ENCODE assay signal across 37 cellular contexts in the genomic region with DNA sequence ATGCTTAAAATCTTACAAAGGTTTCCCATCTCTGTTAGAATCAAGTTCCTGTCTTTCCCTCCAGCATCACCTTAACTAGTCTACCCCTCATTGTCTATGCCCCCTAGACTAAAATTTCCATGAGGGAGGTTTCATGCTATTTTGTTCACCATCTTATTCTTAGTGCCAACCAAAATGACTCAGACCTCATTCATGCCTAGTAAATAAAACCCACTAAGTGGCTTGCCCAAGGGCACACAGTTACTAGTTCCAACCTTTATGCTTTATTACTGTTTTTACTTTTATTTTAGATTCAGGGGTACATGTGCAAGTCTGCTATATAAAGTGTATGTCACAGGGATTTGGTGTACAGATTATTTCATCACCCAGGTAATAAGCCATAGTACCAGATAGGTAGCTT.
"Had no signal": no experiment of that assay in that cellular context is flagged by ENCODE, and none has a peak within 500 bp of the region (broad histone marks: within the 10 kb centered on the region; RNA-seq: fewer than 3 reads in every experiment).

No MANE protein-coding gene starts in this region.

- H3K36me3 Mint-ChIP-seq: activated CD4-positive, alpha-beta memory T cell treated with anti-CD3 and anti-CD28 coated beads for 36 hours; activated naive CD8-positive, alpha-beta T cell treated with anti-CD3 and anti-CD28 coated beads for 36 hours; T-cell had no signal

- ATAC-seq: activated CD8-positive, alpha-beta T cell treated with anti-CD3 and anti-CD28 coated beads for 36 hours; activated naive CD4-positive, alpha-beta T cell treated with anti-CD3 and anti-CD28 coated beads, Interleukin-2, amount 50 U/mL, for 72 hours; activated T-cell treated with anti-CD3 and anti-CD28 coated beads, Interleukin-2, amount 50 U/mL, for 4 hours; activated T-cell treated with anti-CD3 and anti-CD28 coated beads, Interleukin-2, amount 50 U/mL, for 72 hours; activated T-helper 17 cell treated with anti-CD3 and anti-CD28 coated beads, Interleukin-2, amount 50 U/mL, for 72 hours; body of pancreas; T-cell had no signal

- H3K4me3 ChIP-seq: adrenal gland, body of pancreas, cardiac muscle cell had no signal

- DNase-seq: activated B cell treated with CpG ODN at 0.5 μM for 24 hours; activated CD4-positive, alpha-beta memory T cell treated with anti-CD3 and anti-CD28 coated beads for 36 hours; activated CD4-positive, alpha-beta T cell treated with anti-CD3 and anti-CD28 coated beads for 4 hours; activated CD4-positive, alpha-beta T cell treated with anti-CD3 and anti-CD28 coated beads, Interleukin-2, amount 10 ng/mL, durations not matched to agents 24 days and 14 days; activated CD4-positive, alpha-beta T cell treated with anti-CD3 and anti-CD28 coated beads, Interleukin-2, amount 50 U/mL, for 1 hour; activated CD4-positive, alpha-beta T cell treated with anti-CD3 and anti-CD28 coated beads, Interleukin-2, amount 50 U/mL, for 4 hours; activated CD4-positive, CD25-positive, alpha-beta regulatory T cell treated with anti-CD3 and anti-CD28 coated beads, Interleukin-2, amount 50 U/mL, for 72 hours; activated CD8-positive, alpha-beta memory T cell treated with anti-CD3 and anti-CD28 coated beads, Interleukin-2, amount 50 U/mL, for 4 hours; activated CD8-positive, alpha-beta T cell treated with anti-CD3 and anti-CD28 coated beads for 36 hours; activated effector memory CD4-positive, alpha-beta T cell treated with anti-CD3 and anti-CD28 coated beads, Interleukin-2, amount 50 U/mL, for 16 hours; activated gamma-delta T cell treated with Interleukin-2 at 50 U/mL for 16 hours; activated naive CD4-positive, alpha-beta T cell; activated naive CD4-positive, alpha-beta T cell treated with anti-CD3 and anti-CD28 coated beads for 36 hours; activated naive CD4-positive, alpha-beta T cell treated with anti-CD3 and anti-CD28 coated beads, Interleukin-2, amount 50 U/mL, for 16 hours; activated naive CD8-positive, alpha-beta T cell treated with anti-CD3 and anti-CD28 coated beads for 36 hours; activated T-cell treated with anti-CD3 and anti-CD28 coated beads for 4 hours; activated T-cell treated with anti-CD3 and anti-CD28 coated beads, Interleukin-2, amount 50 U/mL, for 1 hour; activated T-cell treated with anti-CD3 and anti-CD28 coated beads, Interleukin-2, amount 50 U/mL, for 4 hours; activated T-cell treated with anti-CD3 and anti-CD28 coated beads, Interleukin-2, amount 50 U/mL, for 72 hours; adrenal gland; amniotic stem cell; aorta; body of pancreas; brain microvascular endothelial cell; caudate nucleus; cerebellar nuclear complex; T-cell; T-helper 2 cell; T-helper 9 cell had no signal

- H3K27ac Mint-ChIP-seq: activated B cell treated with CpG ODN at 0.5 μM for 24 hours; activated CD4-positive, alpha-beta memory T cell treated with anti-CD3 and anti-CD28 coated beads for 36 hours; activated CD4-positive, alpha-beta T cell treated with anti-CD3 and anti-CD28 coated beads, Interleukin-2, amount 10 ng/mL, durations not matched to agents 24 days and 14 days; activated CD8-positive, alpha-beta T cell treated with anti-CD3 and anti-CD28 coated beads for 36 hours; activated naive CD4-positive, alpha-beta T cell treated with anti-CD3 and anti-CD28 coated beads for 36 hours; activated naive CD4-positive, alpha-beta T cell treated with anti-CD3 and anti-CD28 coated beads, Interleukin-2, amount 50 U/mL, for 72 hours; activated naive CD8-positive, alpha-beta T cell treated with anti-CD3 and anti-CD28 coated beads for 36 hours; activated T-cell treated with anti-CD3 and anti-CD28 coated beads, Interleukin-2, amount 50 U/mL, for 72 hours; activated T-helper 1 cell treated with anti-CD3 and anti-CD28 coated beads, Interleukin-12 subunit alpha, Interleukin-12 subunit beta, Interleukin-2, Interleukin-4 antibody, amounts not matched to agents 30 ng/mL and 10 ng/mL and 1 ng/mL, durations not matched to agents 14 hours and 24 hours and 36 hours; activated T-helper 17 cell treated with anti-CD3 and anti-CD28 coated beads, Interleukin-2, amount 50 U/mL, for 72 hours; T-cell; T-helper 1 cell treated with Interleukin-12 subunit alpha and Interleukin-12 subunit beta and Interleukin-4 antibody, amounts not matched to agents 30 μg/mL and 1 μg/mL, for 36 hours; T-helper 2 cell treated with Interferon-gamma antibody and Interleukin-4, amounts not matched to agents 5 μg/mL and 100 μg/mL, for 36 hours had no signal

- H3K27me3 Mint-ChIP-seq: activated B cell treated with CpG ODN at 0.5 μM for 24 hours; activated CD4-positive, alpha-beta memory T cell treated with anti-CD3 and anti-CD28 coated beads for 36 hours; activated CD4-positive, alpha-beta T cell treated with anti-CD3 and anti-CD28 coated beads, Interleukin-2, amount 10 ng/mL, durations not matched to agents 24 days and 14 days; activated CD8-positive, alpha-beta T cell treated with anti-CD3 and anti-CD28 coated beads for 36 hours; activated naive CD8-positive, alpha-beta T cell treated with anti-CD3 and anti-CD28 coated beads for 36 hours; activated T-helper 17 cell treated with anti-CD3 and anti-CD28 coated beads, Interleukin-2, amount 50 U/mL, for 72 hours; central memory CD8-positive, alpha-beta T cell; T-cell had no signal

- H3K4me1 ChIP-seq: adrenal gland, body of pancreas had no signal

- H3K36me3 ChIP-seq: adrenal gland, brain microvascular endothelial cell, cardiac muscle cell had no signal

- H3K27me3 ChIP-seq: adrenal gland, body of pancreas, brain microvascular endothelial cell, cardiac muscle cell had no signal

- H3K9me3 ChIP-seq: adrenal gland, body of pancreas had no signal

- H3K4me3 Mint-ChIP-seq: activated B cell treated with CpG ODN at 0.5 μM for 24 hours; activated CD4-positive, alpha-beta memory T cell treated with anti-CD3 and anti-CD28 coated beads for 36 hours; activated CD4-positive, alpha-beta T cell treated with anti-CD3 and anti-CD28 coated beads, Interleukin-2, amount 10 ng/mL, durations not matched to agents 24 days and 14 days; activated CD8-positive, alpha-beta T cell treated with anti-CD3 and anti-CD28 coated beads for 36 hours; activated naive CD4-positive, alpha-beta T cell treated with anti-CD3 and anti-CD28 coated beads for 36 hours; activated naive CD8-positive, alpha-beta T cell treated with anti-CD3 and anti-CD28 coated beads for 36 hours; activated T-cell treated with anti-CD3 and anti-CD28 coated beads, Interleukin-2, amount 50 U/mL, for 4 hours; activated T-cell treated with anti-CD3 and anti-CD28 coated beads, Interleukin-2, amount 50 U/mL, for 72 hours; activated T-helper 1 cell treated with anti-CD3 and anti-CD28 coated beads, Interleukin-12 subunit alpha, Interleukin-12 subunit beta, Interleukin-2, Interleukin-4 antibody, amounts not matched to agents 30 ng/mL and 10 ng/mL and 1 ng/mL, durations not matched to agents 14 hours and 24 hours and 36 hours; activated T-helper 17 cell treated with anti-CD3 and anti-CD28 coated beads, Interleukin-2, amount 50 U/mL, for 72 hours; central memory CD8-positive, alpha-beta T cell; T-cell; T-helper 1 cell treated with Interleukin-12 subunit alpha and Interleukin-12 subunit beta and Interleukin-4 antibody, amounts not matched to agents 30 μg/mL and 1 μg/mL, for 36 hours; T-helper 2 cell treated with Interferon-gamma antibody and Interleukin-4, amounts not matched to agents 5 μg/mL and 100 μg/mL, for 36 hours had no signal

- H3K4me1 Mint-ChIP-seq: activated B cell treated with CpG ODN at 0.5 μM for 24 hours; activated CD4-positive, alpha-beta T cell treated with anti-CD3 and anti-CD28 coated beads, Interleukin-2, amount 10 ng/mL, durations not matched to agents 24 days and 14 days; activated naive CD8-positive, alpha-beta T cell treated with anti-CD3 and anti-CD28 coated beads for 36 hours; activated T-helper 17 cell treated with anti-CD3 and anti-CD28 coated beads, Interleukin-2, amount 50 U/mL, for 72 hours; central memory CD8-positive, alpha-beta T cell; T-cell had no signal

- H3K27ac ChIP-seq: adrenal gland, body of pancreas, brain microvascular endothelial cell, cardiac muscle cell, VCaP had no signal
